1 cellular context compared by ENCODE assay signal in genomic region chr16:9090960-9091866, GRCh38.
TF ChIP-seq lines count a peak whose summit lies in the region.

HAPSTR1 (plus strand) TSS chr16:9091644; CDS start chr16:9092045, 401 bp downstream.

TF ChIP-seq in HepG2, 621 proteins besides CTCF, POLR2A, EP300 and RAD21 (continued from another document and continues in another):
- TF ChIP-seq BCLAF1 (IDR thresholded peaks at IDR 0.05) (no peak), ZSCAN5A (CRISPR knock-in tag; IDR thresholded peaks at IDR 0.05; ENCODE audit: borderline replicate concordance) (0 out of 2 replicates have a peak, but pooled peaks have one; percentile 48), KDM5A (IDR thresholded peaks at IDR 0.05; ENCODE audit: borderline replicate concordance, low read length) (peak; percentile 80; the same call in 1 of the 2 replicates), TBX2 (CRISPR knock-in tag; IDR thresholded peaks at IDR 0.05; ENCODE audit: borderline replicate concordance) (peak; percentile 73), ZNF781 (CRISPR knock-in tag; IDR thresholded peaks at IDR 0.05; ENCODE audit: borderline replicate concordance, not compliant biosample characterization) (no peak), SRSF9 (IDR thresholded peaks at IDR 0.05; ENCODE audit: borderline replicate concordance, insufficient read depth, low read depth, low read length, poor library complexity, severe bottlenecking) (no peak), ZNF512B (CRISPR knock-in tag; IDR thresholded peaks at IDR 0.05; ENCODE audit: borderline replicate concordance) (no peak), ESRRA (CRISPR knock-in tag; IDR thresholded peaks at IDR 0.05; ENCODE audit: low read depth) (peak; percentile 56), CBFB (CRISPR knock-in tag; IDR thresholded peaks at IDR 0.05) (peak; percentile 81; the same call in 1 of the 2 replicates), NKX3-1 (CRISPR knock-in tag; IDR thresholded peaks at IDR 0.05) (peak; percentile 87), ZNF510 (CRISPR knock-in tag; IDR thresholded peaks at IDR 0.05; ENCODE audit: low read depth) (peak; percentile 23; the same call in 1 of the 2 replicates), ZSCAN22 (CRISPR knock-in tag; IDR thresholded peaks at IDR 0.05) (0 out of 2 replicates have a peak, but pooled peaks have one; percentile 65), THYN1 (CRISPR knock-in tag; IDR thresholded peaks at IDR 0.05; ENCODE audit: borderline replicate concordance, low read depth) (no peak), KDM2A (CRISPR knock-in tag; IDR thresholded peaks at IDR 0.05; ENCODE audit: borderline replicate concordance, low read depth) (peak; percentile 93), ADNP (CRISPR knock-in tag; IDR thresholded peaks at IDR 0.05) (peak; percentile 3; the same call in 1 of the 2 replicates), SMARCE1 (IDR thresholded peaks at IDR 0.05; ENCODE audit: borderline replicate concordance) (no peak), ZNF792 (CRISPR knock-in tag; IDR thresholded peaks at IDR 0.05) (peak; percentile 73), CHD4 (IDR thresholded peaks at IDR 0.05; ENCODE audit: borderline replicate concordance, low read length) (0 out of 2 replicates have a peak, but pooled peaks have one; percentile 41), SAFB2 (CRISPR knock-in tag; IDR thresholded peaks at IDR 0.05; ENCODE audit: borderline replicate concordance, low read depth) (peak; percentile 19; the same call in 1 of the 2 replicates), MLXIP (CRISPR knock-in tag; IDR thresholded peaks at IDR 0.05; ENCODE audit: borderline replicate concordance) (peak; percentile 92), SIX4 (CRISPR knock-in tag; IDR thresholded peaks at IDR 0.05) (peak; percentile 10), ZNF776 (CRISPR knock-in tag; IDR thresholded peaks at IDR 0.05) (peak; percentile 70; the same call in 1 of the 2 replicates), ZNF761 (CRISPR knock-in tag; conservative IDR thresholded peaks at IDR 0.05) (peak; percentile 80; the same call in 1 of the 2 replicates), ZNF678 (CRISPR knock-in tag; IDR thresholded peaks at IDR 0.05) (peak; percentile 84; the same call in 1 of the 2 replicates), ZNF276 (CRISPR knock-in tag; IDR thresholded peaks at IDR 0.05; ENCODE audit: low read depth) (no peak), DRAP1 (CRISPR knock-in tag; IDR thresholded peaks at IDR 0.05) (peak; percentile 95), RCOR2 (CRISPR knock-in tag; IDR thresholded peaks at IDR 0.05) (peak; percentile 65), SNRNP70 (IDR thresholded peaks at IDR 0.05; ENCODE audit: low read depth, low read length) (no peak), ARID5B (CRISPR knock-in tag; IDR thresholded peaks at IDR 0.05) (peak; percentile 45), ERF (CRISPR knock-in tag; IDR thresholded peaks at IDR 0.05) (no peak; the same call in 1 of the 2 replicates), FOXK2 (IDR thresholded peaks at IDR 0.05) (no peak; the same call in 1 of the 2 replicates), SP1 (IDR thresholded peaks at IDR 0.05) (no peak), SP1 (CRISPR knock-in tag; IDR thresholded peaks at IDR 0.05) (peak; percentile 86), ZMYM2 (CRISPR knock-in tag; IDR thresholded peaks at IDR 0.05) (no peak), TARDBP (CRISPR knock-in tag; IDR thresholded peaks at IDR 0.05) (no peak; the same call in 1 of the 2 replicates), HOXA7 (CRISPR knock-in tag; IDR thresholded peaks at IDR 0.05) (no peak), ZNF557 (CRISPR knock-in tag; IDR thresholded peaks at IDR 0.05) (peak; percentile 60; the same call in 1 of the 2 replicates), SOX13 (IDR thresholded peaks at IDR 0.05) (peak; percentile 55; the same call in 1 of the 2 replicates), SOX13 (CRISPR knock-in tag; conservative IDR thresholded peaks at IDR 0.05 in 1 of 2, IDR thresholded peaks at IDR 0.05 in 1 of 2) (peak in 1 of 2 experiments; percentile 61; a peak in 2 of 4 replicates), DBP (CRISPR knock-in tag; IDR thresholded peaks at IDR 0.05; ENCODE audit: not compliant biosample characterization) (peak; percentile 77), XRCC5 (optimal IDR thresholded peaks at IDR 0.05; ENCODE audit: low read length) (peak; percentile 98), CAMTA2 (CRISPR knock-in tag; IDR thresholded peaks at IDR 0.05; ENCODE audit: borderline replicate concordance) (peak; percentile 57; the same call in 1 of the 2 replicates), KMT2B (CRISPR knock-in tag; IDR thresholded peaks at IDR 0.05) (peak; percentile 76; the same call in 1 of the 2 replicates), ARID2 (CRISPR knock-in tag; IDR thresholded peaks at IDR 0.05; ENCODE audit: borderline replicate concordance) (no peak; the same call in none of the 2 replicates), THAP7 (CRISPR knock-in tag; IDR thresholded peaks at IDR 0.05) (peak; percentile 62; the same call in 1 of the 2 replicates), FOXK1 (CRISPR knock-in tag; IDR thresholded peaks at IDR 0.05; ENCODE audit: borderline replicate concordance, low read depth) (peak; percentile 80; the same call in 1 of the 2 replicates), AGO2 (optimal IDR thresholded peaks at IDR 0.05; ENCODE audit: low read depth, low read length) (no peak)
